7 cellular contexts compared by ENCODE assay signal in genomic region chr2:199861116-199861774, GRCh38. TPM values are rescaled to one million over a fixed set of nuclear protein-coding genes. Genes with fewer than 3 reads are reported as not detected.
DNase-seq lines count a peak whose midpoint lies in the region; ATAC-seq and TF ChIP-seq lines count a peak whose summit lies in the region.

No MANE protein-coding gene starts in this region.

- H3K4me3 Mint-ChIP-seq in stimulated activated effector memory CD8-positive, alpha-beta T cell treated with anti-CD3 and anti-CD28 coated beads, Interleukin-12 subunit alpha, Interleukin-12 subunit beta, amount 100 ng/mL, for 72 hours: no peak overlapping the region

- no peaks in the 10 kb centered on the region for H3K4me1 Mint-ChIP-seq in stimulated activated effector memory CD8-positive, alpha-beta T cell treated with anti-CD3 and anti-CD28 coated beads, Interleukin-12 subunit alpha, Interleukin-12 subunit beta, amount 100 ng/mL, for 72 hours

- H3K4me1 ChIP-seq in breast epithelium: no peaks in the 10 kb centered on the region

- no peaks in the 10 kb centered on the region for H3K36me3 Mint-ChIP-seq in stimulated activated effector memory CD8-positive, alpha-beta T cell treated with anti-CD3 and anti-CD28 coated beads, Interleukin-12 subunit alpha, Interleukin-12 subunit beta, amount 100 ng/mL, for 72 hours

- H3K9me3 Mint-ChIP-seq in stimulated activated effector memory CD8-positive, alpha-beta T cell treated with anti-CD3 and anti-CD28 coated beads, Interleukin-12 subunit alpha, Interleukin-12 subunit beta, amount 100 ng/mL, for 72 hours: no peaks in the 10 kb centered on the region

- no peak for TF ChIP-seq POLR2A in breast epithelium (IDR thresholded peaks at IDR 0.05)

- intact Hi-C loops in breast epithelium (cut with DNase I; ENCODE audit: low total_unique reads): no loop called here

- TF ChIP-seq CTCF in GM12865 (IDR thresholded peaks at IDR 0.05; ENCODE audit: insufficient read depth, low read depth, low read length, missing control alignments) (peak; percentile 28), breast epithelium (IDR thresholded peaks at IDR 0.05) (peak in 2 of 3 donors; percentile 42 to 48)

- H3K27me3 ChIP-seq in breast epithelium: no peaks in the 10 kb centered on the region

- no peak overlapping the region for H3K27ac Mint-ChIP-seq in stimulated activated effector memory CD8-positive, alpha-beta T cell treated with anti-CD3 and anti-CD28 coated beads, Interleukin-12 subunit alpha, Interleukin-12 subunit beta, amount 100 ng/mL, for 72 hours

- peak; percentile 16 for DNase-seq in GM12865 (ENCODE audit: low read depth)
- peak; percentile 31 for DNase-seq in NCI-H2029 treated with DMSO at 0.1 percent for 48 hours (lab: John Stamatoyannopoulos, UW)
- no peak for DNase-seq in breast epithelium (ENCODE audit: low spot score in 2 of 2)
- peak; percentile 42 for DNase-seq in myocyte (ENCODE audit: low read depth)
- DNase-seq in stimulated activated effector memory CD8-positive, alpha-beta T cell treated with anti-CD3 and anti-CD28 coated beads, Interleukin-12 subunit alpha, Interleukin-12 subunit beta, amount 100 ng/mL, for 72 hours (ENCODE audit: low spot score in 2 of 2): no peak

- ATAC-seq in stimulated activated effector memory CD8-positive, alpha-beta T cell treated with anti-CD3 and anti-CD28 coated beads, Interleukin-12 subunit alpha, Interleukin-12 subunit beta, amount 100 ng/mL, for 72 hours: no peak
- ATAC-seq in HG02642 (IDR thresholded peaks at IDR 0.05; ENCODE audit: poor library complexity, unreplicated experiment) (no peak), GM19455 (IDR thresholded peaks at IDR 0.05; ENCODE audit: unreplicated experiment) (no peak)

- H3K27ac ChIP-seq in breast epithelium: no peak overlapping the region

- H3K36me3 ChIP-seq in breast epithelium: no peaks in the 10 kb centered on the region

- no peaks in the 10 kb centered on the region for H3K9me3 ChIP-seq in breast epithelium

- H3K4me3 ChIP-seq in GM12865 (ENCODE audit: low read depth, low read length) (no peak overlapping the region), breast epithelium (no peak overlapping the region)

RNA-seq across cellular contexts. Expression of gene FTCDNL1, which starts 10.3 kb away (rescaled TPM):
- total RNA-seq in breast epithelium (1 to 10 TPM; 3.7 to 5.9 (median 5.2) TPM), myocyte (0.80 and 2.8 TPM in 2 replicates)
- polyA plus RNA-seq in myocyte (2012): 2.4 TPM

RNA-seq across cellular contexts. Expression of gene C2orf69, which starts 49.8 kb away (rescaled TPM):
- total RNA-seq in breast epithelium (10 to 100 TPM; 12.7 to 19.2 (median 13.8) TPM), myocyte (10.9 and 13.3 TPM in 2 replicates)
- polyA plus RNA-seq in myocyte (2012): 4.3 TPM

Comparison
In these comparisons a context has a peak if more than half of its experiments do, and no peak if none do; other contexts are left out.
1. DNase-seq: peak in GM12865 (single experiment), NCI-H2029 treated with DMSO at 0.1 percent for 48 hours (single experiment) and myocyte (single experiment); none in breast epithelium (0 of 2) and stimulated activated effector memory CD8-positive, alpha-beta T cell treated with anti-CD3 and anti-CD28 coated beads, Interleukin-12 subunit alpha, Interleukin-12 subunit beta, amount 100 ng/mL, for 72 hours (0 of 2).